Comparison of ENCODE assay signal across 8 cellular contexts in the genomic region with DNA sequence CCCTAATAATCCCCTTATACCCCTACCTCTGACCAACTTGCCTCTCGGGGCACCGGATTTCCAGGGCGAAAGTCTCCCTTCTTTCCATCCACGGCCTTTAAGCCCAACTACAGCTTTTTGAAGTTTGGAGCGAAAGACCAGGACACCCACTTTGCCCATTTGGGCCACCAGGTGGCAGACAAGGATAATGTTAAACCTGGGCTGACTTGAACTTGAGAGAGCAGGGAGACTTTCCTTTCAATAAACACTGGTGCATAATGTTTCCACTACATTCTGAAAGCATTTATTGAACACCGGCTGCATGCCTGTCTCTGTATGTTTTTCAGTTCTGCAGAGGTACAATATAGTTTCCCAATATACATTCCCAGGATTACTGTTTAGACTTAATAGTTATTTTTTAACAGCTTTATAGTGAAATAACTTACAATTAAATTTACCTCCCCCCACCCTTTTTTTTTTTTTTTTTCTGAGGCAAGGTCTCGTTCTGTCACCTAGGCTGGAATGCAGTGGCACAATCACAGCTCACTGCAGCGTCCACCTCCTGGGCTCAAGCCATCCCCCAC. TPM values are rescaled to one million over a fixed set of nuclear protein-coding genes. Genes with fewer than 3 reads are reported as not detected.
DNase-seq lines count a peak whose midpoint lies in the region; ATAC-seq and TF ChIP-seq lines count a peak whose summit lies in the region.

No MANE protein-coding gene starts in this region.

- no peak overlapping the region for H3K4ac ChIP-seq in IMR-90 (ENCODE audit: low read depth, low read length)

- H3K4me1 ChIP-seq in IMR-90 (ENCODE audit: control insufficient read depth, insufficient read depth, low read length): no peaks in the 10 kb centered on the region; the same call in 1 of the 2 replicates

- H3K23ac ChIP-seq in IMR-90 (ENCODE audit: low read depth, low read length): no peak overlapping the region

- no peak overlapping the region for H3K9ac ChIP-seq in IMR-90 (ENCODE audit: low read depth, low read length)

- peaks cover 0 to 11% (median 4%) of the 10 kb centered on the region in 3 donors for H3K4me1 Mint-ChIP-seq in naive B cell
- H3K4me1 Mint-ChIP-seq in stimulated activated effector memory CD8-positive, alpha-beta T cell treated with anti-CD3 and anti-CD28 coated beads, Interleukin-12 subunit alpha, Interleukin-12 subunit beta, amount 100 ng/mL, for 72 hours: peaks cover 11% of the 10 kb centered on the region

- peak; percentile 86 for TF ChIP-seq RAD21 in IMR-90 (IDR thresholded peaks at IDR 0.05; ENCODE audit: low read length)

- peak; percentile 93 for ATAC-seq in IMR-90 (ENCODE audit: low read depth)
- peak; percentile 70 for ATAC-seq in esophagus mucosa
- peak; percentile 74 to 90 for ATAC-seq in naive B cell (ENCODE audit: low read depth in 2 of 2)
- peak; percentile 87 for ATAC-seq in stimulated activated effector memory CD8-positive, alpha-beta T cell treated with anti-CD3 and anti-CD28 coated beads, Interleukin-12 subunit alpha, Interleukin-12 subunit beta, amount 100 ng/mL, for 72 hours
- no peak for ATAC-seq in GM18861 (IDR thresholded peaks at IDR 0.05; ENCODE audit: unreplicated experiment)

- no peak for TF ChIP-seq POLR2A in IMR-90 (IDR thresholded peaks at IDR 0.05; ENCODE audit: low read depth, low read length)

- H2AFZ ChIP-seq in IMR-90 (replicated peaks; ENCODE audit: low read length, poor library complexity): no peak overlapping the region

- no peaks in the 10 kb centered on the region for H3K9me1 ChIP-seq in IMR-90 (ENCODE audit: insufficient read depth, low read length)

- no peak overlapping the region for H4K5ac ChIP-seq in IMR-90 (ENCODE audit: low read depth, low read length)

- H4K91ac ChIP-seq in IMR-90 (ENCODE audit: insufficient read depth, low read depth, low read length): no peak overlapping the region

- no peak overlapping the region for H2BK120ac ChIP-seq in IMR-90 (ENCODE audit: low read depth, low read length)

- dilution Hi-C loops in IMR-90 (cut with HindIII; ENCODE audit: low sequenced_read_pairs, unreplicated experiment): no loop called here

- no peak overlapping the region for H3K27ac ChIP-seq in IMR-90 (ENCODE audit: insufficient read depth, low read length)

- no peaks in the 10 kb centered on the region for H3K36me3 ChIP-seq in IMR-90 (ENCODE audit: control insufficient read depth, insufficient read depth, low read length)

- no peak overlapping the region for H2AK5ac ChIP-seq in IMR-90 (ENCODE audit: low read depth, low read length)

- TF ChIP-seq CTCF in IMR-90 (conservative IDR thresholded peaks at IDR 0.05; ENCODE audit: low read depth, low read length): peak; percentile 84

- H2BK5ac ChIP-seq in IMR-90 (ENCODE audit: low read depth, low read length, poor library complexity, severe bottlenecking): no peak overlapping the region

- intact Hi-C loops in IMR-90 (cut with micrococcal nuclease): loop anchor here (1.0 kb wide), 2 partner anchors 201 to 231 kb away; no protein-coding TSS in a partner anchor

- in situ Hi-C loops in IMR-90 (cut with MboI; ENCODE audit: low sequenced_read_pairs): no loop called here

- no peak overlapping the region for H3K14ac ChIP-seq in IMR-90 (replicated peaks; ENCODE audit: low read depth, low read length)

- no peak overlapping the region for H3K27ac Mint-ChIP-seq in naive B cell
- H3K27ac Mint-ChIP-seq in stimulated activated effector memory CD8-positive, alpha-beta T cell treated with anti-CD3 and anti-CD28 coated beads, Interleukin-12 subunit alpha, Interleukin-12 subunit beta, amount 100 ng/mL, for 72 hours: peak overlapping the region; percentile 75

- no peak overlapping the region for H4K8ac ChIP-seq in IMR-90 (ENCODE audit: low read depth in 2 of 2, low read length in 2 of 2)

- no peak overlapping the region for H2AK9ac ChIP-seq in IMR-90 (replicated peaks; ENCODE audit: low read depth, low read length, poor library complexity)

- CTCF ChIA-PET in IMR-90 (lab: Yijun Ruan, JAX): interaction anchor here (0.5 to 1.2 kb wide), 3 partner anchors 201 to 1167 kb away, joined by 3 to 4 read pairs (median 3); no protein-coding TSS in a partner anchor

- H3K4me3 Mint-ChIP-seq in naive B cell: no peak overlapping the region
- no peak overlapping the region for H3K4me3 Mint-ChIP-seq in stimulated activated effector memory CD8-positive, alpha-beta T cell treated with anti-CD3 and anti-CD28 coated beads, Interleukin-12 subunit alpha, Interleukin-12 subunit beta, amount 100 ng/mL, for 72 hours

- H3K27me3 Mint-ChIP-seq in naive B cell: peaks cover 37 to 53% (median 52%) of the 10 kb centered on the region in 3 donors

- BruUV-seq in IMR-90 (replicated peaks; lab: Mats Ljungman, UMichigan): no TSS peak

- peaks cover 0 to 7% of the 10 kb centered on the region in 2 donors for H3K36me3 Mint-ChIP-seq in naive B cell
- H3K36me3 Mint-ChIP-seq in stimulated activated effector memory CD8-positive, alpha-beta T cell treated with anti-CD3 and anti-CD28 coated beads, Interleukin-12 subunit alpha, Interleukin-12 subunit beta, amount 100 ng/mL, for 72 hours: peaks cover 5% of the 10 kb centered on the region

- peaks cover 0 to 6% (median 0%) of the 10 kb centered on the region in 7 donors for H3K9me3 Mint-ChIP-seq in naive B cell
- no peaks in the 10 kb centered on the region for H3K9me3 Mint-ChIP-seq in stimulated activated effector memory CD8-positive, alpha-beta T cell treated with anti-CD3 and anti-CD28 coated beads, Interleukin-12 subunit alpha, Interleukin-12 subunit beta, amount 100 ng/mL, for 72 hours

- no peak overlapping the region for H3K18ac ChIP-seq in IMR-90 (ENCODE audit: low read depth, low read length)

- H3K79me1 ChIP-seq in IMR-90 (ENCODE audit: low read depth in 1 of 2, low read length in 2 of 2): no peaks in the 10 kb centered on the region

- H3K4me3 ChIP-seq in IMR-90 (ENCODE audit: insufficient read depth, low read depth, low read length): no peak overlapping the region

- 0% methylated on average over 3 of the region's 8 CpGs; no CpG with 5 or more reads in 1 of the 2 experiments for WGBS in IMR-90 (ENCODE audit: extremely low coverage in 2 of 2, insufficient read length in 1 of 2), 2 experiments

- no peak overlapping the region for H3K56ac ChIP-seq in IMR-90 (ENCODE audit: extremely low read depth, insufficient read depth, low read length)

- H3K4me2 ChIP-seq in IMR-90 (ENCODE audit: low read depth, low read length): no peak overlapping the region

- H3K9me3 ChIP-seq in IMR-90 (ENCODE audit: control insufficient read depth, insufficient read depth, low read length): peaks cover 2% of the 10 kb centered on the region; the same call in 1 of the 2 replicates

- H3K27me3 ChIP-seq in IMR-90 (ENCODE audit: control insufficient read depth, insufficient read depth, low read length): peaks cover 12% of the 10 kb centered on the region

- H2BK20ac ChIP-seq in IMR-90 (ENCODE audit: low read depth, low read length): no peak overlapping the region

- POLR2A ChIA-PET in IMR-90 (lab: Charles Lee; ENCODE audit: unreplicated experiment): no interaction called here

- DNase-seq in EL: peak; percentile 77
- peak; percentile 73 for DNase-seq in IMR-90
- peak; percentile 88 for DNase-seq in OCI-M1 (lab: John Stamatoyannopoulos, UW)
- peak; percentile 73 for DNase-seq in activated T-cell treated with anti-CD3 and anti-CD28 coated beads for 4 hours
- peak; percentile 64 for DNase-seq in naive B cell
- peak; percentile 64 to 88 for DNase-seq in stimulated activated effector memory CD8-positive, alpha-beta T cell treated with anti-CD3 and anti-CD28 coated beads, Interleukin-12 subunit alpha, Interleukin-12 subunit beta, amount 100 ng/mL, for 72 hours (ENCODE audit: low spot score in 2 of 2)

- no peaks in the 10 kb centered on the region for H4K20me1 ChIP-seq in IMR-90 (ENCODE audit: insufficient read depth, low read length)

- no peak overlapping the region for H2BK15ac ChIP-seq in IMR-90 (ENCODE audit: low read depth, low read length)

TF ChIP-seq in IMR-90, 13 proteins besides CTCF, POLR2A, EP300 and RAD21:
- TF ChIP-seq MAFK (IDR thresholded peaks at IDR 0.05; ENCODE audit: low read depth, low read length): no peak
- no peak for TF ChIP-seq RCOR1 (IDR thresholded peaks at IDR 0.05; ENCODE audit: insufficient replicate concordance, low read length)
- TF ChIP-seq SMC3 (IDR thresholded peaks at IDR 0.05; ENCODE audit: low read depth, low read length): peak; percentile 87

RNA-seq across cellular contexts. Expression of a gene that starts 6.9 kb away (rescaled TPM):
- under 0.01 TPM in 1 of 2 replicates, not detected in the other for total RNA-seq in IMR-90 (2012; rRNA removed)
- polyA plus RNA-seq in IMR-90 (2012; rRNA removed): 0.03 and 0.06 TPM in 2 replicates
- polyA plus RNA-seq in IMR-90 (2012; cell fraction: cytosol; rRNA removed): 0.03 TPM in 1 of 2 replicates, not detected in the other
- 1.8 and 1.9 TPM in 2 replicates for polyA plus RNA-seq in IMR-90 (2012; cell fraction: nucleus; rRNA removed; ENCODE audit: low replicate concordance)
- total RNA-seq in esophagus mucosa: 1.1 TPM
- under 1 TPM in 1 of 6 donors, not detected in 5; 0.66 TPM for polyA plus RNA-seq in naive B cell (ENCODE audit: low read depth in 6 of 6)

RNA-seq across cellular contexts. Expression of a gene that starts 18.9 kb away (rescaled TPM):
- total RNA-seq in IMR-90 (2012; rRNA removed): 11.9 and 15.1 TPM in 2 replicates
- 23.2 and 24.2 TPM in 2 replicates for polyA plus RNA-seq in IMR-90 (2012; rRNA removed)
- 15.5 and 21.1 TPM in 2 replicates for polyA plus RNA-seq in IMR-90 (2012; cell fraction: cytosol; rRNA removed)
- polyA plus RNA-seq in IMR-90 (2012; cell fraction: nucleus; rRNA removed; ENCODE audit: low replicate concordance): 45.3 and 69.6 TPM in 2 replicates
- 151 TPM for total RNA-seq in esophagus mucosa
- polyA plus RNA-seq in naive B cell (ENCODE audit: low read depth in 6 of 6): 10 to 100 TPM; 16.3 to 25.7 (median 21.0) TPM

RNA-seq across cellular contexts. Expression of a gene that starts 20.0 kb away (rescaled TPM):
- total RNA-seq in IMR-90 (2012; rRNA removed) (148 and 168 TPM in 2 replicates), esophagus mucosa (125 TPM)
- polyA plus RNA-seq in IMR-90 (2012; rRNA removed) (234 and 283 TPM in 2 replicates), naive B cell (ENCODE audit: low read depth in 6 of 6) (100 to 1,000 TPM in 3 of 6 donors, 10 to 100 TPM in 3; 69.0 to 114 (median 100) TPM)
- 232 and 454 TPM in 2 replicates for polyA plus RNA-seq in IMR-90 (2012; cell fraction: cytosol; rRNA removed)
- polyA plus RNA-seq in IMR-90 (2012; cell fraction: nucleus; rRNA removed; ENCODE audit: low replicate concordance): 113 and 168 TPM in 2 replicates

RNA-seq across cellular contexts. Expression of a gene that starts 28.8 kb away (rescaled TPM):
- 1.3 and 1.4 TPM in 2 replicates for total RNA-seq in IMR-90 (2012; rRNA removed)
- 2.1 and 2.9 TPM in 2 replicates for polyA plus RNA-seq in IMR-90 (2012; rRNA removed)
- polyA plus RNA-seq in IMR-90 (2012; cell fraction: cytosol; rRNA removed): 1.3 and 11.2 TPM in 2 replicates
- polyA plus RNA-seq in IMR-90 (2012; cell fraction: nucleus; rRNA removed; ENCODE audit: low replicate concordance): 25.0 and 37.4 TPM in 2 replicates
- 59.1 TPM for total RNA-seq in esophagus mucosa
- under 1 TPM in 1 of 6 donors, not detected in 5; 0.43 TPM for polyA plus RNA-seq in naive B cell (ENCODE audit: low read depth in 6 of 6)

RNA-seq across cellular contexts. Expression of a gene that starts 34.2 kb away (rescaled TPM):
- total RNA-seq in IMR-90 (2012; rRNA removed) (0.72 and 0.83 TPM in 2 replicates), esophagus mucosa (6.0 TPM)
- polyA plus RNA-seq in IMR-90 (2012; rRNA removed) (4.0 and 4.7 TPM in 2 replicates), naive B cell (ENCODE audit: low read depth in 6 of 6) (1 to 10 TPM in 4 of 6 donors, under 1 TPM in 2; 0.61 to 5.8 (median 1.4) TPM)
- 1.7 and 2.2 TPM in 2 replicates for polyA plus RNA-seq in IMR-90 (2012; cell fraction: cytosol; rRNA removed)
- polyA plus RNA-seq in IMR-90 (2012; cell fraction: nucleus; rRNA removed; ENCODE audit: low replicate concordance): 43.1 and 51.7 TPM in 2 replicates
